Comparison of ENCODE assay signal across 1 cellular context in genomic region chr22:20430641-20431519, GRCh38.
TF ChIP-seq lines count a peak whose summit lies in the region.

No MANE protein-coding gene starts in this region.

TF ChIP-seq in K562, 482 proteins besides CTCF, POLR2A, EP300 and RAD21 (continued from another document and continues in another):
- TF ChIP-seq REST (CRISPR knock-in tag; IDR thresholded peaks at IDR 0.05; ENCODE audit: low read depth), result peak; percentile 55; the same call in 1 of the 2 replicates
- 0 out of 2 replicates have a peak, but pooled peaks have one; percentile 19 for TF ChIP-seq ZBTB17 (CRISPR knock-in tag; IDR thresholded peaks at IDR 0.05)
- peak; percentile 68 for TF ChIP-seq U2AF1 (optimal IDR thresholded peaks at IDR 0.05; ENCODE audit: low read depth, low read length)
- TF ChIP-seq PHF8 (IDR thresholded peaks at IDR 0.05; ENCODE audit: borderline replicate concordance, low read length), result no peak
- no peak for TF ChIP-seq TAF7 (tag; IDR thresholded peaks at IDR 0.05)
- no peak for TF ChIP-seq KLF16 (IDR thresholded peaks at IDR 0.05)
- TF ChIP-seq, protein P1, sequence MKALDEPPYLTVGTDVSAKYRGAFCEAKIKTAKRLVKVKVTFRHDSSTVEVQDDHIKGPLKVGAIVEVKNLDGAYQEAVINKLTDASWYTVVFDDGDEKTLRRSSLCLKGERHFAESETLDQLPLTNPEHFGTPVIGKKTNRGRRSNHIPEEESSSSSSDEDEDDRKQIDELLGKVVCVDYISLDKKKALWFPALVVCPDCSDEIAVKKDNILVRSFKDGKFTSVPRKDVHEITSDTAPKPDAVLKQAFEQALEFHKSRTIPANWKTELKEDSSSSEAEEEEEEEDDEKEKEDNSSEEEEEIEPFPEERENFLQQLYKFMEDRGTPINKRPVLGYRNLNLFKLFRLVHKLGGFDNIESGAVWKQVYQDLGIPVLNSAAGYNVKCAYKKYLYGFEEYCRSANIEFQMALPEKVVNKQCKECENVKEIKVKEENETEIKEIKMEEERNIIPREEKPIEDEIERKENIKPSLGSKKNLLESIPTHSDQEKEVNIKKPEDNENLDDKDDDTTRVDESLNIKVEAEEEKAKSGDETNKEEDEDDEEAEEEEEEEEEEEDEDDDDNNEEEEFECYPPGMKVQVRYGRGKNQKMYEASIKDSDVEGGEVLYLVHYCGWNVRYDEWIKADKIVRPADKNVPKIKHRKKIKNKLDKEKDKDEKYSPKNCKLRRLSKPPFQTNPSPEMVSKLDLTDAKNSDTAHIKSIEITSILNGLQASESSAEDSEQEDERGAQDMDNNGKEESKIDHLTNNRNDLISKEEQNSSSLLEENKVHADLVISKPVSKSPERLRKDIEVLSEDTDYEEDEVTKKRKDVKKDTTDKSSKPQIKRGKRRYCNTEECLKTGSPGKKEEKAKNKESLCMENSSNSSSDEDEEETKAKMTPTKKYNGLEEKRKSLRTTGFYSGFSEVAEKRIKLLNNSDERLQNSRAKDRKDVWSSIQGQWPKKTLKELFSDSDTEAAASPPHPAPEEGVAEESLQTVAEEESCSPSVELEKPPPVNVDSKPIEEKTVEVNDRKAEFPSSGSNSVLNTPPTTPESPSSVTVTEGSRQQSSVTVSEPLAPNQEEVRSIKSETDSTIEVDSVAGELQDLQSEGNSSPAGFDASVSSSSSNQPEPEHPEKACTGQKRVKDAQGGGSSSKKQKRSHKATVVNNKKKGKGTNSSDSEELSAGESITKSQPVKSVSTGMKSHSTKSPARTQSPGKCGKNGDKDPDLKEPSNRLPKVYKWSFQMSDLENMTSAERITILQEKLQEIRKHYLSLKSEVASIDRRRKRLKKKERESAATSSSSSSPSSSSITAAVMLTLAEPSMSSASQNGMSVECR (CRISPR knock-in tag; IDR thresholded peaks at IDR 0.05), result peak; percentile 61; the same call in 1 of the 2 replicates
- no peak for TF ChIP-seq MTA2 (IDR thresholded peaks at IDR 0.05; ENCODE audit: low read depth)
- peak; percentile 24; the same call in 1 of the 2 replicates for TF ChIP-seq ZNF76 (CRISPR knock-in tag; IDR thresholded peaks at IDR 0.05; ENCODE audit: borderline replicate concordance)
- TF ChIP-seq POLR3G (IDR thresholded peaks at IDR 0.05; ENCODE audit: extremely low read depth, insufficient read length, insufficient replicate concordance), result no peak
- TF ChIP-seq ZBTB12 (CRISPR knock-in tag; IDR thresholded peaks at IDR 0.05), result no peak
- TF ChIP-seq ZNF184 (CRISPR knock-in tag; IDR thresholded peaks at IDR 0.05), result peak; percentile 41; the same call in 1 of the 2 replicates
- TF ChIP-seq TGIF2 (CRISPR knock-in tag; IDR thresholded peaks at IDR 0.05), result no peak
- no peak for TF ChIP-seq NCOA2 (IDR thresholded peaks at IDR 0.05; ENCODE audit: partially characterized antibody in 2 of 2)
- TF ChIP-seq CBX8 (IDR thresholded peaks at IDR 0.05; ENCODE audit: borderline replicate concordance, extremely low read depth, low read depth, low read length, poor library complexity, severe bottlenecking), result no peak
- peak; percentile 35 for TF ChIP-seq ZNF146 (CRISPR knock-in tag; IDR thresholded peaks at IDR 0.05; ENCODE audit: unreplicated experiment)
- TF ChIP-seq ZNF280A (IDR thresholded peaks at IDR 0.05; ENCODE audit: low read depth, partially characterized antibody), result no peak
- peak; percentile 42; the same call in 1 of the 2 replicates for TF ChIP-seq SMC3 (conservative IDR thresholded peaks at IDR 0.05; ENCODE audit: insufficient read depth, low read depth, low read length)
- TF ChIP-seq ATF3 (IDR thresholded peaks at IDR 0.05), result peak; percentile 60
- TF ChIP-seq ATF3 (CRISPR knock-in tag; conservative IDR thresholded peaks at IDR 0.05), result no peak
- TF ChIP-seq PML (IDR thresholded peaks at IDR 0.05; ENCODE audit: low read length), result no peak
- peak; percentile 17 for TF ChIP-seq CTCFL (IDR thresholded peaks at IDR 0.05; ENCODE audit: borderline replicate concordance, insufficient read depth, low read depth, low read length, poor library complexity, severe bottlenecking)
- TF ChIP-seq ZNF354B (CRISPR knock-in tag; IDR thresholded peaks at IDR 0.05), result no peak
- no peak for TF ChIP-seq MAFG (tag; conservative IDR thresholded peaks at IDR 0.05)
- no peak; a peak in 1 of 4 replicates for TF ChIP-seq TBL1XR1 (IDR thresholded peaks at IDR 0.05; ENCODE audit: low read length in 2 of 2)
- no peak for TF ChIP-seq ZBED1 (IDR thresholded peaks at IDR 0.05)
- TF ChIP-seq CBX1 (IDR thresholded peaks at IDR 0.05; ENCODE audit: low read depth), result peak; percentile 7; the same call in 1 of the 2 replicates
- TF ChIP-seq, protein P2, sequence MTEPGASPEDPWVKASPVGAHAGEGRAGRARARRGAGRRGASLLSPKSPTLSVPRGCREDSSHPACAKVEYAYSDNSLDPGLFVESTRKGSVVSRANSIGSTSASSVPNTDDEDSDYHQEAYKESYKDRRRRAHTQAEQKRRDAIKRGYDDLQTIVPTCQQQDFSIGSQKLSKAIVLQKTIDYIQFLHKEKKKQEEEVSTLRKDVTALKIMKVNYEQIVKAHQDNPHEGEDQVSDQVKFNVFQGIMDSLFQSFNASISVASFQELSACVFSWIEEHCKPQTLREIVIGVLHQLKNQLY (CRISPR knock-in tag; conservative IDR thresholded peaks at IDR 0.05), result peak; percentile 45 to 57; a peak in 1 of 4 replicates
- peak; percentile 58; the same call in 1 of the 2 replicates for TF ChIP-seq ZNF143 (CRISPR knock-in tag; IDR thresholded peaks at IDR 0.05)
- TF ChIP-seq HMG20B (CRISPR knock-in tag; IDR thresholded peaks at IDR 0.05), result no peak
- TF ChIP-seq, protein P3, sequence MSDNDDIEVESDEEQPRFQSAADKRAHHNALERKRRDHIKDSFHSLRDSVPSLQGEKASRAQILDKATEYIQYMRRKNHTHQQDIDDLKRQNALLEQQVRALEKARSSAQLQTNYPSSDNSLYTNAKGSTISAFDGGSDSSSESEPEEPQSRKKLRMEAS (CRISPR knock-in tag; IDR thresholded peaks at IDR 0.05), result peak; percentile 76
- TF ChIP-seq, protein P4, sequence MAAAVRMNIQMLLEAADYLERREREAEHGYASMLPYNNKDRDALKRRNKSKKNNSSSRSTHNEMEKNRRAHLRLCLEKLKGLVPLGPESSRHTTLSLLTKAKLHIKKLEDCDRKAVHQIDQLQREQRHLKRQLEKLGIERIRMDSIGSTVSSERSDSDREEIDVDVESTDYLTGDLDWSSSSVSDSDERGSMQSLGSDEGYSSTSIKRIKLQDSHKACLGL (CRISPR knock-in tag; IDR thresholded peaks at IDR 0.05; ENCODE audit: borderline replicate concordance, poor library complexity, severe bottlenecking), result no peak
- no peak for TF ChIP-seq GTF2E2 (tag; IDR thresholded peaks at IDR 0.05)
- TF ChIP-seq ZBTB7A (IDR thresholded peaks at IDR 0.05; ENCODE audit: borderline replicate concordance, control insufficient read depth, low read depth, low read length), result peak; percentile 38; the same call in 1 of the 2 replicates
- TF ChIP-seq NUFIP1 (IDR thresholded peaks at IDR 0.05; ENCODE audit: partially characterized antibody), result no peak
- no peak for TF ChIP-seq CHCHD3 (CRISPR knock-in tag; IDR thresholded peaks at IDR 0.05)
- TF ChIP-seq YY1 (IDR thresholded peaks at IDR 0.05; ENCODE audit: borderline replicate concordance in 1 of 3, control insufficient read depth in 1 of 3, extremely low read depth in 1 of 3, insufficient read depth in 3 of 3, insufficient read length in 1 of 3, insufficient replicate concordance in 2 of 3, low read depth in 1 of 3, low read length in 2 of 3), result peak in 1 of 3 experiments; percentile 8
- TF ChIP-seq FOXM1 (IDR thresholded peaks at IDR 0.05; ENCODE audit: low read depth), result no peak
- peak; percentile 90; the same call in 1 of the 2 replicates for TF ChIP-seq FOXM1 (CRISPR knock-in tag; IDR thresholded peaks at IDR 0.05; ENCODE audit: low read depth)
- no peak for TF ChIP-seq NELFE (IDR thresholded peaks at IDR 0.05; ENCODE audit: insufficient read depth, insufficient read length)
- no peak for TF ChIP-seq WHSC1 (IDR thresholded peaks at IDR 0.05; ENCODE audit: low read length)
- TF ChIP-seq, protein P5, sequence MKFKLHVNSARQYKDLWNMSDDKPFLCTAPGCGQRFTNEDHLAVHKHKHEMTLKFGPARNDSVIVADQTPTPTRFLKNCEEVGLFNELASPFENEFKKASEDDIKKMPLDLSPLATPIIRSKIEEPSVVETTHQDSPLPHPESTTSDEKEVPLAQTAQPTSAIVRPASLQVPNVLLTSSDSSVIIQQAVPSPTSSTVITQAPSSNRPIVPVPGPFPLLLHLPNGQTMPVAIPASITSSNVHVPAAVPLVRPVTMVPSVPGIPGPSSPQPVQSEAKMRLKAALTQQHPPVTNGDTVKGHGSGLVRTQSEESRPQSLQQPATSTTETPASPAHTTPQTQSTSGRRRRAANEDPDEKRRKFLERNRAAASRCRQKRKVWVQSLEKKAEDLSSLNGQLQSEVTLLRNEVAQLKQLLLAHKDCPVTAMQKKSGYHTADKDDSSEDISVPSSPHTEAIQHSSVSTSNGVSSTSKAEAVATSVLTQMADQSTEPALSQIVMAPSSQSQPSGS (CRISPR knock-in tag; IDR thresholded peaks at IDR 0.05), result peak; percentile 50; the same call in 1 of the 2 replicates
- TF ChIP-seq USF2 (CRISPR knock-in tag; IDR thresholded peaks at IDR 0.05), result no peak
